Comparison of ENCODE assay signal across 8 cellular contexts in genomic region chr2:95349568-95350319, GRCh38. TPM values are rescaled to one million over a fixed set of nuclear protein-coding genes. Genes with fewer than 3 reads are reported as not detected.
"Had no signal": no experiment of that assay in that cellular context is flagged by ENCODE, and none has a peak within 500 bp of the region (broad histone marks: within the 10 kb centered on the region; RNA-seq: fewer than 3 reads in every experiment).

No MANE protein-coding gene starts in this region.

- ATAC-seq: activated T-cell treated with anti-CD3 and anti-CD28 coated beads, Interleukin-2, amount 50 U/mL, for 4 hours; foreskin keratinocyte had no signal

- H3K9me3 Mint-ChIP-seq: activated T-cell treated with anti-CD3 and anti-CD28 coated beads, Interleukin-2, amount 50 U/mL, for 4 hours had no signal

- H3K4me3 ChIP-seq: heart left ventricle, skin epidermis, tibial nerve had no signal

- H3K27ac ChIP-seq: foreskin keratinocyte, heart left ventricle, skin epidermis had no signal

- H3K9me3 ChIP-seq: heart left ventricle, tibial nerve had no signal

- DNase-seq: activated CD4-positive, alpha-beta T cell treated with anti-CD3 and anti-CD28 coated beads, Interleukin-2, amount 50 U/mL, for 1 hour; activated gamma-delta T cell treated with Interleukin-2 at 50 U/mL for 16 hours; activated T-cell treated with anti-CD3 and anti-CD28 coated beads, Interleukin-2, amount 50 U/mL, for 4 hours; foreskin keratinocyte; T-helper 2 cell had no signal

- H3K4me1 ChIP-seq: foreskin keratinocyte had no signal

- H3K36me3 ChIP-seq: heart left ventricle had no signal

- H3K4me3 Mint-ChIP-seq: activated T-cell treated with anti-CD3 and anti-CD28 coated beads, Interleukin-2, amount 50 U/mL, for 4 hours had no signal

RNA-seq across cellular contexts. Expression of gene KCNIP3, which starts 52.6 kb away (rescaled TPM):
- total RNA-seq: activated T-cell treated with anti-CD3 and anti-CD28 coated beads, Interleukin-2, amount 50 U/mL, for 4 hours had no signal
